ENCODE assay signal across 22 cellular contexts in genomic region chr1:179663810-179664209, GRCh38.
"Had no signal": no experiment of that assay in that cellular context is flagged by ENCODE, and none has a peak within 500 bp of the region (broad histone marks: within the 10 kb centered on the region; RNA-seq: fewer than 3 reads in every experiment).

No MANE protein-coding gene starts in this region.

- DNase-seq: effector CD4-positive, alpha-beta T cell; head of caudate nucleus; left cardiac atrium; left lung; mammary epithelial cell; mesendoderm; midbrain; naive thymus-derived CD4-positive, alpha-beta T cell; right cardiac atrium; sigmoid colon; stimulated activated CD4-positive, alpha-beta T cell treated with anti-CD3 and anti-CD28 coated beads, Interleukin-2, amount 100 ng/mL, for 24 hours; stimulated activated CD4-positive, alpha-beta T cell treated with anti-CD3 and anti-CD28 coated beads, Interleukin-4, amount 100 ng/mL, for 24 hours; stimulated activated naive CD4-positive, alpha-beta T cell treated with Interleukin-2 at 50 U/mL for 16 hours; stomach; testis; tibial artery had no signal

- H3K9ac ChIP-seq: neural progenitor cell had no signal

- H3K9me3 ChIP-seq: prostate gland, testis had no signal

- H3K4me1 ChIP-seq: esophagus muscularis mucosa, left lung, neural progenitor cell, prostate gland, sigmoid colon, stomach, testis, tibial artery had no signal

- H2AFZ ChIP-seq: neural progenitor cell had no signal

- ATAC-seq: left cardiac atrium; left lung; naive thymus-derived CD4-positive, alpha-beta T cell; right cardiac atrium; stimulated activated effector memory CD8-positive, alpha-beta T cell treated with anti-CD3 and anti-CD28 coated beads, Interleukin-12 subunit alpha, Interleukin-12 subunit beta, amount 100 ng/mL, for 72 hours had no signal

- H3K36me3 ChIP-seq: esophagus muscularis mucosa, left lung, neural progenitor cell, prostate gland, sigmoid colon, stomach, tibial artery had no signal

- H3K27me3 ChIP-seq: dorsolateral prefrontal cortex, esophagus muscularis mucosa, left lung, neural progenitor cell, sigmoid colon, stomach, testis, tibial artery had no signal

- H3K4me2 ChIP-seq: neural progenitor cell had no signal

- H3K4me3 ChIP-seq: coronary artery, dorsolateral prefrontal cortex, esophagus muscularis mucosa, left lung, neural progenitor cell, prostate gland, sigmoid colon, stomach, testis, tibial artery had no signal

- H3K27ac ChIP-seq: coronary artery, dorsolateral prefrontal cortex, esophagus muscularis mucosa, left lung, neural progenitor cell, prostate gland, sigmoid colon, stomach, testis, tibial artery had no signal
